In the genomic region with DNA sequence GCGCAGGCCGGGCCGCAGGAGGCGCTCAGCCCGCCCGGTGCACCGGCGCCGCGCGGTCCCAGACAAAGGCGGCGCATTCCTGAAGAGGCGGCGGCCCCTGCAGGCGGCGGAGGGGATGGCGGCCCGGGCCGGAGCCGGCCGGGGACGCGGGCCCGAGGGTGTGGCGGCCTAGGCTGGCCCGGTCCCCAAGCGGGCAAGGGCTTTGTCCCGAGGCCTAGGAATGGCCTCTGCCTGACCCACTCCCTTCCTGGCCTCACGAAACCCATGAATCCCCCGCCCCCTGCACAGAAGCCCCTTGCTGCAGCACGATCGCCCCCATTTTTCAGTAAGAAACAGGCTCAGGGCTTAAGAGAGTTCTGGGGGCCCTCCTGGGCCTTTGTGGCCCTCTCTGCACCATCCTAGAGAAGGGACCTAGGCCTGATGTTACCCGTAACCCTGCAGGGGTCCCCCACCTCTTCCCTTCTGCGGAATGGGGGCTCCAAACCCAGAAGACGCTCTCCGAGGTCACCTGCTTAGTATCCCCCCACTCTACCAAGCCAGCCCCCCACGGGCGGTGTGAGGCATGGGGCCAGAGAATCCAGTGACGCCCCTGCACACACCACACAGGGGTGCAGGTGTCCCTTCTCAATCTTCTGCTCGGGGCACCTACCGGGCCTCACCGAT, we compare ENCODE assay signal across 1 cellular context.
TF ChIP-seq lines count a peak whose summit lies in the region.

No MANE protein-coding gene starts in this region.

TF ChIP-seq in K562, 482 proteins besides CTCF, POLR2A, EP300 and RAD21 (continued from another document and continues in another):
- TF ChIP-seq RBBP5 (IDR thresholded peaks at IDR 0.05; ENCODE audit: borderline replicate concordance, insufficient read depth, low read length, poor library complexity, severe bottlenecking) (peak; percentile 70), MCM5 (IDR thresholded peaks at IDR 0.05; ENCODE audit: low read depth) (no peak), SMAD2 (IDR thresholded peaks at IDR 0.05; ENCODE audit: low read depth, low read length) (no peak), HCFC1 (IDR thresholded peaks at IDR 0.05; ENCODE audit: low read depth, low read length) (peak; percentile 52), ZFP36 (IDR thresholded peaks at IDR 0.05; ENCODE audit: low read depth, low read length, partially characterized antibody) (no peak), ZSCAN29 (IDR thresholded peaks at IDR 0.05) (no peak), ZNF133 (CRISPR knock-in tag; IDR thresholded peaks at IDR 0.05) (no peak), SREBF1 (IDR thresholded peaks at IDR 0.05; ENCODE audit: borderline replicate concordance, low read depth, low read length) (no peak), MECOM (CRISPR knock-in tag; IDR thresholded peaks at IDR 0.05) (no peak), RBFOX2 (IDR thresholded peaks at IDR 0.05; ENCODE audit: low read depth, low read length) (0 out of 2 replicates have a peak, but pooled peaks have one; percentile 20), ZNF77 (CRISPR knock-in tag; IDR thresholded peaks at IDR 0.05) (no peak), ZNF668 (CRISPR knock-in tag; IDR thresholded peaks at IDR 0.05) (no peak), PHF8 (IDR thresholded peaks at IDR 0.05; ENCODE audit: borderline replicate concordance, low read length) (peak; percentile 35; the same call in 1 of the 2 replicates), ATF7 (IDR thresholded peaks at IDR 0.05) (peak; percentile 33; the same call in 1 of the 2 replicates), ZNF431 (CRISPR knock-in tag; IDR thresholded peaks at IDR 0.05) (no peak), ZNF311 (CRISPR knock-in tag; IDR thresholded peaks at IDR 0.05) (no peak), MYBL2 (IDR thresholded peaks at IDR 0.05; ENCODE audit: low read depth) (no peak), MYBL2 (CRISPR knock-in tag; IDR thresholded peaks at IDR 0.05; ENCODE audit: borderline replicate concordance) (no peak), TCF7 (IDR thresholded peaks at IDR 0.05; ENCODE audit: borderline replicate concordance) (no peak), ETV6 (IDR thresholded peaks at IDR 0.05; ENCODE audit: borderline replicate concordance in 1 of 2, low read depth in 2 of 2, low read length in 1 of 2) (no peak), ETV6 (CRISPR knock-in tag; IDR thresholded peaks at IDR 0.05; ENCODE audit: borderline replicate concordance) (peak; percentile 78; the same call in 1 of the 2 replicates), SOX6 (IDR thresholded peaks at IDR 0.05) (no peak), ZNF764 (CRISPR knock-in tag; IDR thresholded peaks at IDR 0.05; ENCODE audit: low read depth) (0 out of 2 replicates have a peak, but pooled peaks have one; percentile 62), ZNF124 (CRISPR knock-in tag; IDR thresholded peaks at IDR 0.05) (no peak), ZNF239 (CRISPR knock-in tag; IDR thresholded peaks at IDR 0.05) (no peak), PHB (CRISPR knock-in tag; IDR thresholded peaks at IDR 0.05) (no peak; the same call in 1 of the 2 replicates), HNRNPLL (IDR thresholded peaks at IDR 0.05; ENCODE audit: low read depth, low read length, poor library complexity, severe bottlenecking) (no peak), ZNF3 (CRISPR knock-in tag; IDR thresholded peaks at IDR 0.05) (no peak), DIDO1 (tag; IDR thresholded peaks at IDR 0.05; ENCODE audit: low read depth) (no peak), POLR3G (IDR thresholded peaks at IDR 0.05; ENCODE audit: extremely low read depth, insufficient read length, insufficient replicate concordance) (no peak), SIN3B (IDR thresholded peaks at IDR 0.05; ENCODE audit: low read depth) (peak; percentile 58), PHF21A (IDR thresholded peaks at IDR 0.05; ENCODE audit: borderline replicate concordance, low read depth) (no peak), C11orf30 (IDR thresholded peaks at IDR 0.05; ENCODE audit: low read depth) (no peak)
- TF ChIP-seq, protein P1, sequence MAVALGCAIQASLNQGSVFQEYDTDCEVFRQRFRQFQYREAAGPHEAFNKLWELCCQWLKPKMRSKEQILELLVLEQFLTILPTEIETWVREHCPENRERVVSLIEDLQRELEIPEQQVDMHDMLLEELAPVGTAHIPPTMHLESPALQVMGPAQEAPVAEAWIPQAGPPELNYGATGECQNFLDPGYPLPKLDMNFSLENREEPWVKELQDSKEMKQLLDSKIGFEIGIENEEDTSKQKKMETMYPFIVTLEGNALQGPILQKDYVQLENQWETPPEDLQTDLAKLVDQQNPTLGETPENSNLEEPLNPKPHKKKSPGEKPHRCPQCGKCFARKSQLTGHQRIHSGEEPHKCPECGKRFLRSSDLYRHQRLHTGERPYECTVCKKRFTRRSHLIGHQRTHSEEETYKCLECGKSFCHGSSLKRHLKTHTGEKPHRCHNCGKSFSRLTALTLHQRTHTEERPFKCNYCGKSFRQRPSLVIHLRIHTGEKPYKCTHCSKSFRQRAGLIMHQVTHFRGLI (CRISPR knock-in tag; IDR thresholded peaks at IDR 0.05), result no peak
- TF ChIP-seq, protein P2, sequence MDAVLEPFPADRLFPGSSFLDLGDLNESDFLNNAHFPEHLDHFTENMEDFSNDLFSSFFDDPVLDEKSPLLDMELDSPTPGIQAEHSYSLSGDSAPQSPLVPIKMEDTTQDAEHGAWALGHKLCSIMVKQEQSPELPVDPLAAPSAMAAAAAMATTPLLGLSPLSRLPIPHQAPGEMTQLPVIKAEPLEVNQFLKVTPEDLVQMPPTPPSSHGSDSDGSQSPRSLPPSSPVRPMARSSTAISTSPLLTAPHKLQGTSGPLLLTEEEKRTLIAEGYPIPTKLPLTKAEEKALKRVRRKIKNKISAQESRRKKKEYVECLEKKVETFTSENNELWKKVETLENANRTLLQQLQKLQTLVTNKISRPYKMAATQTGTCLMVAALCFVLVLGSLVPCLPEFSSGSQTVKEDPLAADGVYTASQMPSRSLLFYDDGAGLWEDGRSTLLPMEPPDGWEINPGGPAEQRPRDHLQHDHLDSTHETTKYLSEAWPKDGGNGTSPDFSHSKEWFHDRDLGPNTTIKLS (IDR thresholded peaks at IDR 0.05; ENCODE audit: borderline replicate concordance, low read depth), result no peak
- TF ChIP-seq, protein P3, sequence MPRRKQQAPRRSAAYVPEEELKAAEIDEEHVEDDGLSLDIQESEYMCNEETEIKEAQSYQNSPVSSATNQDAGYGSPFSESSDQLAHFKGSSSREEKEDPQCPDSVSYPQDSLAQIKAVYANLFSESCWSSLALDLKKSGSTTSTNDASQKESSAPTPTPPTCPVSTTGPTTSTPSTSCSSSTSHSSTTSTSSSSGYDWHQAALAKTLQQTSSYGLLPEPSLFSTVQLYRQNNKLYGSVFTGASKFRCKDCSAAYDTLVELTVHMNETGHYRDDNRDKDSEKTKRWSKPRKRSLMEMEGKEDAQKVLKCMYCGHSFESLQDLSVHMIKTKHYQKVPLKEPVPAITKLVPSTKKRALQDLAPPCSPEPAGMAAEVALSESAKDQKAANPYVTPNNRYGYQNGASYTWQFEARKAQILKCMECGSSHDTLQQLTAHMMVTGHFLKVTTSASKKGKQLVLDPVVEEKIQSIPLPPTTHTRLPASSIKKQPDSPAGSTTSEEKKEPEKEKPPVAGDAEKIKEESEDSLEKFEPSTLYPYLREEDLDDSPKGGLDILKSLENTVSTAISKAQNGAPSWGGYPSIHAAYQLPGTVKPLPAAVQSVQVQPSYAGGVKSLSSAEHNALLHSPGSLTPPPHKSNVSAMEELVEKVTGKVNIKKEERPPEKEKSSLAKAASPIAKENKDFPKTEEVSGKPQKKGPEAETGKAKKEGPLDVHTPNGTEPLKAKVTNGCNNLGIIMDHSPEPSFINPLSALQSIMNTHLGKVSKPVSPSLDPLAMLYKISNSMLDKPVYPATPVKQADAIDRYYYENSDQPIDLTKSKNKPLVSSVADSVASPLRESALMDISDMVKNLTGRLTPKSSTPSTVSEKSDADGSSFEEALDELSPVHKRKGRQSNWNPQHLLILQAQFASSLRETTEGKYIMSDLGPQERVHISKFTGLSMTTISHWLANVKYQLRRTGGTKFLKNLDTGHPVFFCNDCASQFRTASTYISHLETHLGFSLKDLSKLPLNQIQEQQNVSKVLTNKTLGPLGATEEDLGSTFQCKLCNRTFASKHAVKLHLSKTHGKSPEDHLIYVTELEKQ (CRISPR knock-in tag; IDR thresholded peaks at IDR 0.05), result no peak
- TF ChIP-seq, protein P4, sequence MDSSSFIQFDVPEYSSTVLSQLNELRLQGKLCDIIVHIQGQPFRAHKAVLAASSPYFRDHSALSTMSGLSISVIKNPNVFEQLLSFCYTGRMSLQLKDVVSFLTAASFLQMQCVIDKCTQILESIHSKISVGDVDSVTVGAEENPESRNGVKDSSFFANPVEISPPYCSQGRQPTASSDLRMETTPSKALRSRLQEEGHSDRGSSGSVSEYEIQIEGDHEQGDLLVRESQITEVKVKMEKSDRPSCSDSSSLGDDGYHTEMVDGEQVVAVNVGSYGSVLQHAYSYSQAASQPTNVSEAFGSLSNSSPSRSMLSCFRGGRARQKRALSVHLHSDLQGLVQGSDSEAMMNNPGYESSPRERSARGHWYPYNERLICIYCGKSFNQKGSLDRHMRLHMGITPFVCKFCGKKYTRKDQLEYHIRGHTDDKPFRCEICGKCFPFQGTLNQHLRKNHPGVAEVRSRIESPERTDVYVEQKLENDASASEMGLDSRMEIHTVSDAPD (CRISPR knock-in tag; IDR thresholded peaks at IDR 0.05), result no peak
- TF ChIP-seq, protein P5, sequence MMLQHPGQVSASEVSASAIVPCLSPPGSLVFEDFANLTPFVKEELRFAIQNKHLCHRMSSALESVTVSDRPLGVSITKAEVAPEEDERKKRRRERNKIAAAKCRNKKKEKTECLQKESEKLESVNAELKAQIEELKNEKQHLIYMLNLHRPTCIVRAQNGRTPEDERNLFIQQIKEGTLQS (IDR thresholded peaks at IDR 0.05), result no peak
- TF ChIP-seq, protein P5 (CRISPR knock-in tag; conservative IDR thresholded peaks at IDR 0.05), result no peak
- TF ChIP-seq, protein P6, sequence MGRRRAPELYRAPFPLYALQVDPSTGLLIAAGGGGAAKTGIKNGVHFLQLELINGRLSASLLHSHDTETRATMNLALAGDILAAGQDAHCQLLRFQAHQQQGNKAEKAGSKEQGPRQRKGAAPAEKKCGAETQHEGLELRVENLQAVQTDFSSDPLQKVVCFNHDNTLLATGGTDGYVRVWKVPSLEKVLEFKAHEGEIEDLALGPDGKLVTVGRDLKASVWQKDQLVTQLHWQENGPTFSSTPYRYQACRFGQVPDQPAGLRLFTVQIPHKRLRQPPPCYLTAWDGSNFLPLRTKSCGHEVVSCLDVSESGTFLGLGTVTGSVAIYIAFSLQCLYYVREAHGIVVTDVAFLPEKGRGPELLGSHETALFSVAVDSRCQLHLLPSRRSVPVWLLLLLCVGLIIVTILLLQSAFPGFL (CRISPR knock-in tag; IDR thresholded peaks at IDR 0.05), result no peak
- TF ChIP-seq, protein P7, sequence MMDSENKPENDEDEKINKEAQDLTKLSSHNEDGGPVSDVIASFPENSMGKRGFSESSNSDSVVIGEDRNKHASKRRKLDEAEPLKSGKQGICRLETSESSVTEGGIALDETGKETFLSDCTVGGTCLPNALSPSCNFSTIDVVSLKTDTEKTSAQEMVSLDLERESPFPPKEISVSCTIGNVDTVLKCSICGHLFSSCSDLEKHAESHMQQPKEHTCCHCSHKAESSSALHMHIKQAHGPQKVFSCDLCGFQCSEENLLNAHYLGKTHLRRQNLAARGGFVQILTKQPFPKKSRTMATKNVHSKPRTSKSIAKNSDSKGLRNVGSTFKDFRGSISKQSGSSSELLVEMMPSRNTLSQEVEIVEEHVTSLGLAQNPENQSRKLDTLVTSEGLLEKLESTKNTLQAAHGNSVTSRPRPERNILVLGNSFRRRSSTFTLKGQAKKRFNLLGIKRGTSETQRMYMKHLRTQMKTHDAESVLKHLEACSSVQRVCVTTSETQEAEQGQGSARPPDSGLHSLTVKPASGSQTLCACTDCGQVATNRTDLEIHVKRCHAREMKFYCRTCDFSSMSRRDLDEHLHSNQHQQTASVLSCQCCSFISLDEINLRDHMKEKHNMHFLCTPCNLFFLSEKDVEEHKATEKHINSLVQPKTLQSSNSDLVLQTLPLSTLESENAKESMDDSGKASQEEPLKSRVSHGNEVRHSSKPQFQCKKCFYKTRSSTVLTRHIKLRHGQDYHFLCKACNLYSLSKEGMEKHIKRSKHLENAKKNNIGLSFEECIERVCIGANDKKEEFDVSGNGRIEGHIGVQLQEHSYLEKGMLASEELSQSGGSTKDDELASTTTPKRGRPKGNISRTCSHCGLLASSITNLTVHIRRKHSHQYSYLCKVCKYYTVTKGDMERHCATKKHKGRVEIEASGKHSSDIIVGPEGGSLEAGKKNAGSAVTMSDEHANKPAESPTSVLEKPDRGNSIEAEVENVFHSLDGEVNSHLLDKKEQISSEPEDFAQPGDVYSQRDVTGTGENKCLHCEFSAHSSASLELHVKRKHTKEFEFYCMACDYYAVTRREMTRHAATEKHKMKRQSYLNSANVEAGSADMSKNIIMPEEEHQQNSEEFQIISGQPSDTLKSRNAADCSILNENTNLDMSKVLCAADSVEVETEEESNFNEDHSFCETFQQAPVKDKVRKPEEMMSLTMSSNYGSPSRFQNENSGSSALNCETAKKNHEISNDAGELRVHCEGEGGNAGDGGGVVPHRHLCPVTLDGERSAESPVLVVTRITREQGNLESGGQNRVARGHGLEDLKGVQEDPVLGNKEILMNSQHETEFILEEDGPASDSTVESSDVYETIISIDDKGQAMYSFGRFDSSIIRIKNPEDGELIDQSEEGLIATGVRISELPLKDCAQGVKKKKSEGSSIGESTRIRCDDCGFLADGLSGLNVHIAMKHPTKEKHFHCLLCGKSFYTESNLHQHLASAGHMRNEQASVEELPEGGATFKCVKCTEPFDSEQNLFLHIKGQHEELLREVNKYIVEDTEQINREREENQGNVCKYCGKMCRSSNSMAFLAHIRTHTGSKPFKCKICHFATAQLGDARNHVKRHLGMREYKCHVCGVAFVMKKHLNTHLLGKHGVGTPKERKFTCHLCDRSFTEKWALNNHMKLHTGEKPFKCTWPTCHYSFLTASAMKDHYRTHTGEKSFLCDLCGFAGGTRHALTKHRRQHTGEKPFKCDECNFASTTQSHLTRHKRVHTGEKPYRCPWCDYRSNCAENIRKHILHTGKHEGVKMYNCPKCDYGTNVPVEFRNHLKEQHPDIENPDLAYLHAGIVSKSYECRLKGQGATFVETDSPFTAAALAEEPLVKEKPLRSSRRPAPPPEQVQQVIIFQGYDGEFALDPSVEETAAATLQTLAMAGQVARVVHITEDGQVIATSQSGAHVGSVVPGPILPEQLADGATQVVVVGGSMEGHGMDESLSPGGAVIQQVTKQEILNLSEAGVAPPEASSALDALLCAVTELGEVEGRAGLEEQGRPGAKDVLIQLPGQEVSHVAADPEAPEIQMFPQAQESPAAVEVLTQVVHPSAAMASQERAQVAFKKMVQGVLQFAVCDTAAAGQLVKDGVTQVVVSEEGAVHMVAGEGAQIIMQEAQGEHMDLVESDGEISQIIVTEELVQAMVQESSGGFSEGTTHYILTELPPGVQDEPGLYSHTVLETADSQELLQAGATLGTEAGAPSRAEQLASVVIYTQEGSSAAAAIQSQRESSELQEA (IDR thresholded peaks at IDR 0.05; ENCODE audit: low read depth), result no peak
- TF ChIP-seq, protein P8, sequence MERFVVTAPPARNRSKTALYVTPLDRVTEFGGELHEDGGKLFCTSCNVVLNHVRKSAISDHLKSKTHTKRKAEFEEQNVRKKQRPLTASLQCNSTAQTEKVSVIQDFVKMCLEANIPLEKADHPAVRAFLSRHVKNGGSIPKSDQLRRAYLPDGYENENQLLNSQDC (CRISPR knock-in tag; IDR thresholded peaks at IDR 0.05), result no peak
